17 cellular contexts compared by ENCODE assay signal in genomic region chr1:1302951-1303509, GRCh38. TPM values are rescaled to one million over a fixed set of nuclear protein-coding genes. Genes with fewer than 3 reads are reported as not detected.
DNase-seq lines count a peak whose midpoint lies in the region; ATAC-seq and TF ChIP-seq lines count a peak whose summit lies in the region.
"Had no signal": no experiment of that assay in that cellular context is flagged by ENCODE, and none has a peak within 500 bp of the region (broad histone marks: within the 10 kb centered on the region; RNA-seq: fewer than 3 reads in every experiment).

No MANE protein-coding gene starts in this region.

- H3K27me3 ChIP-seq in A673 (replicated peaks; ENCODE audit: insufficient read depth, low read depth, low read length, poor library complexity) = no peaks in the 10 kb centered on the region
- H3K27me3 ChIP-seq: MG63, right atrium auricular region, stomach had no signal

- CTCF ChIA-PET in A673 (lab: Charles Lee) (no interaction called here), T-cell (lab: Charles Lee) (no interaction called here)

- H3K36me3 Mint-ChIP-seq in T-cell = no peaks in the 10 kb centered on the region

- POLR2A ChIA-PET in A673 (lab: Charles Lee; ENCODE audit: low non-redundant PET) = no interaction called here
- POLR2A ChIA-PET in T-cell (lab: Charles Lee) = no interaction called here

- BruUV-seq in A673 (replicated peaks; lab: Mats Ljungman, UMichigan) = no TSS peak

- peak overlapping the region; percentile 89 for H3K27ac ChIP-seq in A673 (ENCODE audit: low read depth, low read length, poor library complexity, severe bottlenecking)
- H3K27ac ChIP-seq: right atrium auricular region had no signal

- H3K27me3 Mint-ChIP-seq in T-cell = no peaks in the 10 kb centered on the region
- H3K27me3 Mint-ChIP-seq: activated B cell treated with CpG ODN at 0.5 μM for 24 hours; CD4-positive, alpha-beta memory T cell; T-helper 17 cell had no signal

- H3K9me3 Mint-ChIP-seq in T-cell = no peaks in the 10 kb centered on the region
- H3K9me3 Mint-ChIP-seq: activated B cell treated with CpG ODN at 0.5 μM for 24 hours; activated naive CD4-positive, alpha-beta T cell treated with anti-CD3 and anti-CD28 coated beads, Interleukin-2, amount 50 U/mL, for 72 hours had no signal

- H3K36me3 ChIP-seq in A673 (ENCODE audit: insufficient read depth, low read length, poor library complexity, severe bottlenecking) = no peaks in the 10 kb centered on the region
- H3K36me3 ChIP-seq: MG63, right atrium auricular region had no signal

- no peak for TF ChIP-seq CTCF in A673 (conservative IDR thresholded peaks at IDR 0.05; ENCODE audit: low read depth, low read length)

- intact Hi-C loops in A673 (cut with micrococcal nuclease; ENCODE audit: unreplicated experiment) = loop anchor here (10.0 kb wide), 1 partner anchor 278 kb away; the partner anchor contains the start of gene AGRN

- no peak overlapping the region for H3K4me3 ChIP-seq in A673 (ENCODE audit: low read depth, low read length, poor library complexity, severe bottlenecking)
- H3K4me3 ChIP-seq: MG63, right atrium auricular region, stomach had no signal

- DNase-seq in A673 (ENCODE audit: low spot score) (no peak), NCI-H2171 (lab: John Stamatoyannopoulos, UW) (peak; percentile 48), T-cell (no peak), HuH-7 (ENCODE audit: low spot score) (no peak), cortex of kidney (lab: John Stamatoyannopoulos, UW) (no peak)
- DNase-seq: activated B cell treated with CpG ODN at 0.5 μM for 24 hours; activated CD8-positive, alpha-beta T cell treated with anti-CD3 and anti-CD28 coated beads, Interleukin-2, amount 10 ng/mL, durations not matched to agents 7 days and 5 days; activated T-cell treated with anti-CD3 and anti-CD28 coated beads, Interleukin-2, amount 50 U/mL, for 48 hours; CD4-positive, alpha-beta memory T cell; MG63; NCI-H446 treated with DMSO at 0.1 percent for 48 hours; SHP77; stomach; T-helper 17 cell had no signal

- H3K9me3 ChIP-seq in A673 (ENCODE audit: low read depth, low read length, poor library complexity, severe bottlenecking) = no peaks in the 10 kb centered on the region
- H3K9me3 ChIP-seq: MG63, right atrium auricular region, stomach had no signal

- peaks cover 21 to 26% (median 24%) of the 10 kb centered on the region in 3 donors for H3K4me1 Mint-ChIP-seq in T-cell

- H3K27ac Mint-ChIP-seq in T-cell = no peak overlapping the region
- H3K27ac Mint-ChIP-seq: activated B cell treated with CpG ODN at 0.5 μM for 24 hours; activated naive CD4-positive, alpha-beta T cell treated with anti-CD3 and anti-CD28 coated beads, Interleukin-2, amount 50 U/mL, for 72 hours; CD4-positive, alpha-beta memory T cell; T-helper 17 cell had no signal

- ATAC-seq in esophagus mucosa (peak; percentile 52), T-cell (replicated peaks in 1 of 4) (no peak)
- ATAC-seq: activated CD8-positive, alpha-beta T cell treated with anti-CD3 and anti-CD28 coated beads, Interleukin-2, amount 10 ng/mL, durations not matched to agents 7 days and 5 days; activated naive CD4-positive, alpha-beta T cell treated with anti-CD3 and anti-CD28 coated beads, Interleukin-2, amount 50 U/mL, for 72 hours; T-helper 17 cell had no signal

- H3K4me3 Mint-ChIP-seq in T-cell = no peak overlapping the region
- H3K4me3 Mint-ChIP-seq: activated B cell treated with CpG ODN at 0.5 μM for 24 hours; activated CD8-positive, alpha-beta T cell treated with anti-CD3 and anti-CD28 coated beads, Interleukin-2, amount 10 ng/mL, durations not matched to agents 7 days and 5 days; CD4-positive, alpha-beta memory T cell; T-helper 17 cell had no signal

- peaks cover 27% of the 10 kb centered on the region for H3K4me1 ChIP-seq in A673 (ENCODE audit: insufficient read depth, low read length, poor library complexity, severe bottlenecking)

RNA-seq across cellular contexts. Expression of gene ACAP3, which starts 4.7 kb away (rescaled TPM):
- 67.6 and 71.9 TPM in 2 replicates for total RNA-seq in A673 (2021)
- 35.3 TPM for total RNA-seq in esophagus mucosa
- total RNA-seq in T-cell = 100 to 1,000 TPM in 2 of 5 donors, 10 to 100 TPM in 3; 63.0 to 107 (median 99.8) TPM

RNA-seq across cellular contexts. Expression of gene PUSL1, which starts 5.4 kb away (rescaled TPM):
- total RNA-seq in A673 (2021) (28.5 and 31.3 TPM in 2 replicates), esophagus mucosa (23.0 TPM), T-cell (10 to 100 TPM; 16.7 to 26.4 (median 22.6) TPM)

RNA-seq across cellular contexts. Expression of gene INTS11, which starts 21.4 kb away (rescaled TPM):
- total RNA-seq in A673 (2021) = 156 and 182 TPM in 2 replicates
- total RNA-seq in esophagus mucosa = 54.0 TPM
- 100 to 1,000 TPM; 161 to 200 (median 182) TPM for total RNA-seq in T-cell

RNA-seq across cellular contexts. Expression of gene CPTP, which starts 21.6 kb away (rescaled TPM):
- 17.0 and 20.8 TPM in 2 replicates for total RNA-seq in A673 (2021)
- total RNA-seq in esophagus mucosa = 25.1 TPM
- 10 to 100 TPM; 15.8 to 35.8 (median 29.9) TPM for total RNA-seq in T-cell

RNA-seq across cellular contexts. Expression of gene SCNN1D, which starts 22.8 kb away (rescaled TPM):
- total RNA-seq in A673 (2021) (4.5 and 13.0 TPM in 2 replicates), esophagus mucosa (2.8 TPM), T-cell (10 to 100 TPM in 4 of 5 donors, 1 to 10 TPM in 1; 9.5 to 15.3 (median 11.1) TPM)
